1 cellular context compared by ENCODE assay signal in genomic region chr7:45092100-45092930, GRCh38.
TF ChIP-seq lines count a peak whose summit lies in the region.

No MANE protein-coding gene starts in this region.

TF ChIP-seq in HCT116, 20 proteins besides CTCF, POLR2A, EP300 and RAD21 (continued from another document):
- no peak for TF ChIP-seq ZNF274 (IDR thresholded peaks at IDR 0.05; ENCODE audit: low read depth, low read length)
- TF ChIP-seq EZH2phosphoT487 (IDR thresholded peaks at IDR 0.05; ENCODE audit: borderline replicate concordance) = no peak
- no peak for TF ChIP-seq POLR2AphosphoS5 (IDR thresholded peaks at IDR 0.05; ENCODE audit: low read depth, low read length)
- no peak for TF ChIP-seq YY1 (IDR thresholded peaks at IDR 0.05; ENCODE audit: extremely low read depth, insufficient replicate concordance, low read depth, low read length)
- TF ChIP-seq ATF3 (IDR thresholded peaks at IDR 0.05) = no peak
- no peak for TF ChIP-seq ZFX (IDR thresholded peaks at IDR 0.05)
- no peak for TF ChIP-seq SIN3A (IDR thresholded peaks at IDR 0.05; ENCODE audit: low read depth)
- no peak for TF ChIP-seq CEBPB (IDR thresholded peaks at IDR 0.05; ENCODE audit: low read depth)
- no peak for TF ChIP-seq CBX3 (IDR thresholded peaks at IDR 0.05; ENCODE audit: low read depth)
- no peak for TF ChIP-seq ELF1 (IDR thresholded peaks at IDR 0.05; ENCODE audit: borderline replicate concordance, low read depth)
- no peak for TF ChIP-seq SP1 (IDR thresholded peaks at IDR 0.05; ENCODE audit: low read depth)
- no peak for TF ChIP-seq TCF7L2 (IDR thresholded peaks at IDR 0.05; ENCODE audit: borderline replicate concordance, extremely low read depth, insufficient read depth, insufficient read length)
- TF ChIP-seq SRF (IDR thresholded peaks at IDR 0.05; ENCODE audit: low read depth) = no peak
- no peak for TF ChIP-seq MAX (IDR thresholded peaks at IDR 0.05)
- no peak for TF ChIP-seq FOSL1 (IDR thresholded peaks at IDR 0.05; ENCODE audit: low read depth)
- TF ChIP-seq EGR1 (IDR thresholded peaks at IDR 0.05; ENCODE audit: low read depth) = no peak
- no peak for TF ChIP-seq EZH2 (IDR thresholded peaks at IDR 0.05)
- TF ChIP-seq, protein P1, sequence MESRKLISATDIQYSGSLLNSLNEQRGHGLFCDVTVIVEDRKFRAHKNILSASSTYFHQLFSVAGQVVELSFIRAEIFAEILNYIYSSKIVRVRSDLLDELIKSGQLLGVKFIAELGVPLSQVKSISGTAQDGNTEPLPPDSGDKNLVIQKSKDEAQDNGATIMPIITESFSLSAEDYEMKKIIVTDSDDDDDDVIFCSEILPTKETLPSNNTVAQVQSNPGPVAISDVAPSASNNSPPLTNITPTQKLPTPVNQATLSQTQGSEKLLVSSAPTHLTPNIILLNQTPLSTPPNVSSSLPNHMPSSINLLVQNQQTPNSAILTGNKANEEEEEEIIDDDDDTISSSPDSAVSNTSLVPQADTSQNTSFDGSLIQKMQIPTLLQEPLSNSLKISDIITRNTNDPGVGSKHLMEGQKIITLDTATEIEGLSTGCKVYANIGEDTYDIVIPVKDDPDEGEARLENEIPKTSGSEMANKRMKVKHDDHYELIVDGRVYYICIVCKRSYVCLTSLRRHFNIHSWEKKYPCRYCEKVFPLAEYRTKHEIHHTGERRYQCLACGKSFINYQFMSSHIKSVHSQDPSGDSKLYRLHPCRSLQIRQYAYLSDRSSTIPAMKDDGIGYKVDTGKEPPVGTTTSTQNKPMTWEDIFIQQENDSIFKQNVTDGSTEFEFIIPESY (IDR thresholded peaks at IDR 0.05; ENCODE audit: extremely low read depth, insufficient replicate concordance, low read length) = no peak
